ENCODE assay signal across 1 cellular context in genomic region chr11:65501005-65501529, GRCh38.
TF ChIP-seq lines count a peak whose summit lies in the region.

No MANE protein-coding gene starts in this region.

TF ChIP-seq in HepG2, 621 proteins besides CTCF, POLR2A, EP300 and RAD21:
- TF ChIP-seq ZNF564 (CRISPR knock-in tag; IDR thresholded peaks at IDR 0.05) (no peak), ZBTB7B (CRISPR knock-in tag; IDR thresholded peaks at IDR 0.05) (no peak), ZNF431 (CRISPR knock-in tag; IDR thresholded peaks at IDR 0.05; ENCODE audit: borderline replicate concordance, low read depth) (no peak), ZNF263 (CRISPR knock-in tag; IDR thresholded peaks at IDR 0.05) (no peak), NR1H2 (CRISPR knock-in tag; IDR thresholded peaks at IDR 0.05; ENCODE audit: borderline replicate concordance, low read depth) (no peak), PBX3 (CRISPR knock-in tag; IDR thresholded peaks at IDR 0.05; ENCODE audit: borderline replicate concordance) (no peak), HIVEP1 (CRISPR knock-in tag; IDR thresholded peaks at IDR 0.05) (no peak), YEATS2 (CRISPR knock-in tag; IDR thresholded peaks at IDR 0.05; ENCODE audit: borderline replicate concordance) (no peak), HNRNPL (IDR thresholded peaks at IDR 0.05; ENCODE audit: low read depth, low read length) (0 out of 2 replicates have a peak, but pooled peaks have one; percentile 1), GPBP1L1 (CRISPR knock-in tag; IDR thresholded peaks at IDR 0.05) (no peak), ASH2L (IDR thresholded peaks at IDR 0.05; ENCODE audit: insufficient read length, low read depth, low read length) (peak; percentile 20), FOXC1 (CRISPR knock-in tag; IDR thresholded peaks at IDR 0.05; ENCODE audit: borderline replicate concordance) (no peak), ZNF652 (CRISPR knock-in tag; IDR thresholded peaks at IDR 0.05; ENCODE audit: borderline replicate concordance, low read depth) (no peak), MYNN (CRISPR knock-in tag; IDR thresholded peaks at IDR 0.05; ENCODE audit: low read depth) (no peak), GPN1 (CRISPR knock-in tag; IDR thresholded peaks at IDR 0.05; ENCODE audit: borderline replicate concordance) (no peak), SIN3A (IDR thresholded peaks at IDR 0.05; ENCODE audit: borderline replicate concordance, low read depth, low read length) (0 out of 2 replicates have a peak, but pooled peaks have one; percentile 13), THAP9 (CRISPR knock-in tag; IDR thresholded peaks at IDR 0.05; ENCODE audit: borderline replicate concordance) (no peak), ZNF552 (CRISPR knock-in tag; IDR thresholded peaks at IDR 0.05; ENCODE audit: borderline replicate concordance) (no peak), ZNF772 (CRISPR knock-in tag; IDR thresholded peaks at IDR 0.05) (no peak)
TF ChIP-seq in HepG2: peak in this region for 3.
